In genomic region chr6:26312096-26312463, GRCh38 we compare ENCODE assay signal across 8 cellular contexts. TPM values are rescaled to one million over a fixed set of nuclear protein-coding genes. Genes with fewer than 3 reads are reported as not detected.
DNase-seq lines count a peak whose midpoint lies in the region; ATAC-seq and TF ChIP-seq lines count a peak whose summit lies in the region.

No MANE protein-coding gene starts in this region.

- peak overlapping the region; percentile 93 for H3K27ac Mint-ChIP-seq in activated naive CD8-positive, alpha-beta T cell treated with anti-CD3 and anti-CD28 coated beads, Interleukin-2, amount 50 U/mL, for 24 hours

- H3K36me3 ChIP-seq in A673 (ENCODE audit: insufficient read depth, low read length, poor library complexity, severe bottlenecking) (no peaks in the 10 kb centered on the region), HAP-1 (replicated peaks) (no peaks in the 10 kb centered on the region), upper lobe of right lung (no peaks in the 10 kb centered on the region)

- H3K9me3 Mint-ChIP-seq in activated naive CD8-positive, alpha-beta T cell treated with anti-CD3 and anti-CD28 coated beads, Interleukin-2, amount 50 U/mL, for 24 hours: no peaks in the 10 kb centered on the region

- H3K4me3 Mint-ChIP-seq in activated naive CD8-positive, alpha-beta T cell treated with anti-CD3 and anti-CD28 coated beads, Interleukin-2, amount 50 U/mL, for 24 hours: peak overlapping the region; percentile 85

- DNase-seq in A673 (ENCODE audit: low spot score): peak; percentile 43
- peak in 1 of 2 experiments; percentile 33 for DNase-seq in HAP-1 (ENCODE audit: low spot score in 2 of 2)
- DNase-seq in activated naive CD8-positive, alpha-beta T cell treated with anti-CD3 and anti-CD28 coated beads, Interleukin-2, amount 50 U/mL, for 24 hours: no peak
- DNase-seq in upper lobe of right lung: no peak
- no peak for DNase-seq in foreskin keratinocyte
- DNase-seq in GOT3 (lab: John Stamatoyannopoulos, UW): no peak

- peak overlapping the region; percentile 57 for H3K27ac ChIP-seq in A673 (ENCODE audit: low read depth, low read length, poor library complexity, severe bottlenecking)
- peak overlapping the region; percentile 38 for H3K27ac ChIP-seq in layer of hippocampus (ENCODE audit: low read depth, low read length)
- H3K27ac ChIP-seq in upper lobe of right lung: peak overlapping the region; percentile 13
- no peak overlapping the region for H3K27ac ChIP-seq in foreskin keratinocyte

- in situ Hi-C loops in HAP-1 (cut with MboI; ENCODE audit: low sequenced_read_pairs): no loop called here

- H3K27me3 Mint-ChIP-seq in activated naive CD8-positive, alpha-beta T cell treated with anti-CD3 and anti-CD28 coated beads, Interleukin-2, amount 50 U/mL, for 24 hours: peaks cover 11% of the 10 kb centered on the region

- H3K4me1 Mint-ChIP-seq in activated naive CD8-positive, alpha-beta T cell treated with anti-CD3 and anti-CD28 coated beads, Interleukin-2, amount 50 U/mL, for 24 hours: peaks cover 56% of the 10 kb centered on the region

- BruUV-seq in A673 (replicated peaks; lab: Mats Ljungman, UMichigan): no TSS peak

- intact Hi-C loops in A673 (cut with micrococcal nuclease; ENCODE audit: unreplicated experiment): loop anchor here (5.0 kb wide), 1 partner anchor 245 kb away; no protein-coding TSS in a partner anchor
- intact Hi-C loops in upper lobe of right lung (cut with DNase I): no loop called here

- CTCF ChIA-PET in A673 (lab: Charles Lee): no interaction called here

- no peaks in the 10 kb centered on the region for H3K27me3 ChIP-seq in A673 (replicated peaks; ENCODE audit: insufficient read depth, low read depth, low read length, poor library complexity)
- no peaks in the 10 kb centered on the region for H3K27me3 ChIP-seq in HAP-1 (ENCODE audit: low read depth)
- H3K27me3 ChIP-seq in layer of hippocampus (ENCODE audit: control insufficient read depth, insufficient read depth, low read length): no peaks in the 10 kb centered on the region
- H3K27me3 ChIP-seq in upper lobe of right lung: peaks cover under 1% of the 10 kb centered on the region
- H3K27me3 ChIP-seq in foreskin keratinocyte: no peaks in the 10 kb centered on the region

- ATAC-seq in activated naive CD8-positive, alpha-beta T cell treated with anti-CD3 and anti-CD28 coated beads, Interleukin-2, amount 50 U/mL, for 24 hours: no peak
- ATAC-seq in upper lobe of right lung: no peak
- no peak for ATAC-seq in foreskin keratinocyte
- no peak for ATAC-seq in HG03520 (IDR thresholded peaks at IDR 0.05; ENCODE audit: unreplicated experiment)

- no peak for TF ChIP-seq CTCF in A673 (conservative IDR thresholded peaks at IDR 0.05; ENCODE audit: low read depth, low read length)
- TF ChIP-seq CTCF in upper lobe of right lung (IDR thresholded peaks at IDR 0.05): no peak
- no peak for TF ChIP-seq CTCF in foreskin keratinocyte (conservative IDR thresholded peaks at IDR 0.05)

- H3K4me3 ChIP-seq in A673 (ENCODE audit: low read depth, low read length, poor library complexity, severe bottlenecking): peak overlapping the region; percentile 73
- H3K4me3 ChIP-seq in HAP-1: peak overlapping the region; percentile 55
- peak overlapping the region; percentile 58 for H3K4me3 ChIP-seq in upper lobe of right lung

- POLR2A ChIA-PET in A673 (lab: Charles Lee; ENCODE audit: low non-redundant PET): no interaction called here

- H3K4me1 ChIP-seq in A673 (ENCODE audit: insufficient read depth, low read length, poor library complexity, severe bottlenecking) (no peaks in the 10 kb centered on the region), HAP-1 (peaks cover 6% of the 10 kb centered on the region; the same call in 1 of the 2 replicates), upper lobe of right lung (peaks cover 9% of the 10 kb centered on the region), foreskin keratinocyte (peaks cover 14% of the 10 kb centered on the region)

- peaks cover 6% of the 10 kb centered on the region for H3K36me3 Mint-ChIP-seq in activated naive CD8-positive, alpha-beta T cell treated with anti-CD3 and anti-CD28 coated beads, Interleukin-2, amount 50 U/mL, for 24 hours (ENCODE audit: low read depth)

- H3K9me3 ChIP-seq in A673 (ENCODE audit: low read depth, low read length, poor library complexity, severe bottlenecking) (no peaks in the 10 kb centered on the region), HAP-1 (no peaks in the 10 kb centered on the region), upper lobe of right lung (no peaks in the 10 kb centered on the region)

RNA-seq across cellular contexts. Expression of gene BTN3A2, which starts 52.9 kb away (rescaled TPM):
- 19.1 and 23.2 TPM in 2 replicates for total RNA-seq in A673 (2021)
- total RNA-seq in upper lobe of right lung: 65.2 TPM
- 12.4 and 13.4 TPM in 2 replicates for total RNA-seq in foreskin keratinocyte
- polyA plus RNA-seq in foreskin keratinocyte: 9.2 and 9.4 TPM in 2 replicates
